ENCODE assay signal across 20 cellular contexts in genomic region chr2:207919164-207919919, GRCh38.
"Had no signal": no experiment of that assay in that cellular context is flagged by ENCODE, and none has a peak within 500 bp of the region (broad histone marks: within the 10 kb centered on the region; RNA-seq: fewer than 3 reads in every experiment).

No MANE protein-coding gene starts in this region.

- H3K4me1 ChIP-seq: gastroesophageal sphincter, parathyroid adenoma, spleen, suprapubic skin, tibial artery, upper lobe of right lung had no signal

- H3K36me3 ChIP-seq: brain microvascular endothelial cell, gastroesophageal sphincter, suprapubic skin, upper lobe of right lung had no signal

- H3K9me3 ChIP-seq: gastroesophageal sphincter, spleen, suprapubic skin, tibial artery, upper lobe of right lung had no signal

- ATAC-seq: gastroesophageal sphincter; naive thymus-derived CD4-positive, alpha-beta T cell; right cardiac atrium; upper lobe of right lung had no signal

- H3K4me3 ChIP-seq: gastroesophageal sphincter, spleen, suprapubic skin, tibial artery, upper lobe of right lung had no signal

- DNase-seq: activated CD4-positive, alpha-beta T cell treated with anti-CD3 and anti-CD28 coated beads for 4 hours; activated CD4-positive, alpha-beta T cell treated with anti-CD3 and anti-CD28 coated beads, Interleukin-2, amount 50 U/mL, for 4 hours; activated effector memory CD4-positive, alpha-beta T cell treated with Interleukin-2 at 50 U/mL for 16 hours; activated naive CD4-positive, alpha-beta T cell treated with Interleukin-2 at 50 U/mL for 16 hours; activated naive CD8-positive, alpha-beta T cell treated with anti-CD3 and anti-CD28 coated beads, Interleukin-2, amount 10 ng/mL, durations not matched to agents 7 days and 5 days; brain microvascular endothelial cell; hypothalamus; kidney glomerular epithelial cell; mammary epithelial cell; naive thymus-derived CD4-positive, alpha-beta T cell; occipital lobe; right cardiac atrium; spleen; stimulated activated naive CD4-positive, alpha-beta T cell; T-helper 1 cell; tibial artery; upper lobe of right lung had no signal

- H3K27ac ChIP-seq: brain microvascular endothelial cell, gastroesophageal sphincter, parathyroid adenoma, spleen, suprapubic skin, tibial artery, upper lobe of right lung had no signal
